Comparison of ENCODE assay signal across 29 cellular contexts in genomic region chr19:34722353-34722752, GRCh38. TPM values are rescaled to one million over a fixed set of nuclear protein-coding genes. Genes with fewer than 3 reads are reported as not detected.
"Had no signal": no experiment of that assay in that cellular context is flagged by ENCODE, and none has a peak within 500 bp of the region (broad histone marks: within the 10 kb centered on the region; RNA-seq: fewer than 3 reads in every experiment).

No MANE protein-coding gene starts in this region.

- FAIRE-seq: colon, frontal cortex had no signal

- H3K27ac ChIP-seq: adrenal gland, body of pancreas, left ventricle myocardium inferior, thoracic aorta, uterus, WERI-Rb-1 had no signal

- H3K9me3 ChIP-seq: adrenal gland, body of pancreas, left ventricle myocardium inferior, thoracic aorta, uterus had no signal

- H3K4me1 ChIP-seq: adrenal gland, body of pancreas, left ventricle myocardium inferior, uterus had no signal

- DNase-seq: activated CD4-positive, alpha-beta memory T cell treated with anti-CD3 and anti-CD28 coated beads for 36 hours; activated CD4-positive, alpha-beta T cell treated with anti-CD3 and anti-CD28 coated beads, Interleukin-2, amount 10 ng/mL, durations not matched to agents 24 days and 14 days; activated CD4-positive, CD25-positive, alpha-beta regulatory T cell treated with anti-CD3 and anti-CD28 coated beads, Interleukin-2, amount 50 U/mL, for 72 hours; activated CD8-positive, alpha-beta memory T cell treated with anti-CD3 and anti-CD28 coated beads, Interleukin-2, amount 50 U/mL, for 4 hours; activated effector memory CD4-positive, alpha-beta T cell treated with anti-CD3 and anti-CD28 coated beads, Interleukin-2, amount 50 U/mL, for 16 hours; activated naive CD4-positive, alpha-beta T cell treated with anti-CD3 and anti-CD28 coated beads for 36 hours; activated naive CD8-positive, alpha-beta T cell treated with anti-CD3 and anti-CD28 coated beads for 36 hours; activated T-cell treated with anti-CD3 and anti-CD28 coated beads, Interleukin-2, amount 50 U/mL, for 1 hour; adrenal gland; aorta; body of pancreas; effector CD8-positive, alpha-beta T cell; glutamatergic neuron; islet precursor cell; left ventricle myocardium inferior; mesendoderm; right cardiac atrium; stimulated activated CD4-positive, alpha-beta T cell treated with anti-CD3 and anti-CD28 coated beads, Interleukin-2, amount 100 ng/mL, for 48 hours; trophoblast cell; uterus; WERI-Rb-1 had no signal

- H3K36me3 ChIP-seq: adrenal gland, left ventricle myocardium inferior, thoracic aorta, uterus, WERI-Rb-1 had no signal

- H3K27me3 ChIP-seq: adrenal gland, body of pancreas, uterus had no signal

- H3K4me3 ChIP-seq: adrenal gland, body of pancreas, left ventricle myocardium inferior, lung, thoracic aorta, uterus had no signal

- ATAC-seq: body of pancreas; natural killer cell treated with Interleukin-12 subunit alpha and Interleukin-12 subunit beta and Interleukin-15 and Interleukin-18, amount 100 ng/mL, for 72 hours; right cardiac atrium had no signal

RNA-seq across cellular contexts. Expression of gene SCGB2B2, which starts 45.4 kb away (rescaled TPM):
- total RNA-seq: activated T-helper 1 cell treated with anti-CD3 and anti-CD28 coated beads, Interleukin-12 subunit alpha, Interleukin-12 subunit beta, Interleukin-2, Interleukin-4 antibody, amounts not matched to agents 30 ng/mL and 10 ng/mL and 1 ng/mL, durations not matched to agents 14 hours and 24 hours and 36 hours; dermis microvascular lymphatic vessel endothelial cell; epithelial cell of proximal tubule; left ventricle myocardium inferior had no signal
- polyA plus RNA-seq: aorta had no signal
